ENCODE assay signal across 1 cellular context in the genomic region with DNA sequence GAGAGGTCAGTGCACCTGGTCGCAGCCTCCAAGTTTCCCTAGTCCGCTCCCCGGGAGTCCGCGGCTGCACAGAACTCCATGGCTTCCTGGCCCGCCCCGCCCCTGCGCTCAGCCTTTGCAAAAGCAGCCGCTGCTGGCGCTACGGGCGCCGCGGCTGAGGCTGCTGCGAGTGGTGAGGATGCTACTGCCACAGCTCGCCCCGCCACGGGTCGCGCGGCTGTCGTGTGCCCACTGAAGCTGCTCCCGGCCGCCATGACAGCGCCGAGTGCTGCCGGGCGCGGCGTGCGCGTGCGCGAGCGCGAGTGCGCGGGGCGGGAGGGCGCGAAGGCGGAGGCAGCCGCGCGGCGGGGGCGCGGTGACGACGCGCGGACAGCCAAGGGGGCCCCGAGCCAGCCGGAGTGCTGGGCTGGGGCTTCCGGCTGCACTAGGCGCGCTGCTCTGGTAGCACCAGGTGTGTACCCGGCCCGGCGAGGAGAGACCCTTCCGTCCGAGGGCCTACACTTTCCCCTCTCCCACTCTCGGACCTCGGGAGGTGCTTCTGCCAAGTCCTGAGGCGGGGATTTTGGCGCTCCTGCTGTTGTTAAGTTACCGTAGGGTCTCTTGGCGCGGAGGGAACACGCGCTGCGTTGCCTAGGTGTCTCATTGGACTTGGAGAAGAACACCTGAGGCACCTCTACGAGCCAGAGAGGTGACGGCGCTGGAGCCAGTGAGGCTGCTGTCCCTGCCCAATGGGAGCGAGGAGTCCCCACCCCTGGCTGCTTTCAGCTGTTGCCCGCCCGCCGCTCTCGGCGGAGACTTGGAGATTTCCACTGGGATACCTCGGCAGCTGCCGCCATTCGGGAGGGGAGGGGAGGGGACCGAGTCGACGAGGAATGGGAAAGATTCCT.
TF ChIP-seq lines count a peak whose summit lies in the region.

No MANE protein-coding gene starts in this region.

TF ChIP-seq in HEK293, 187 proteins besides CTCF, POLR2A, EP300 and RAD21 (continued from another document and continues in another):
- TF ChIP-seq, protein P1, sequence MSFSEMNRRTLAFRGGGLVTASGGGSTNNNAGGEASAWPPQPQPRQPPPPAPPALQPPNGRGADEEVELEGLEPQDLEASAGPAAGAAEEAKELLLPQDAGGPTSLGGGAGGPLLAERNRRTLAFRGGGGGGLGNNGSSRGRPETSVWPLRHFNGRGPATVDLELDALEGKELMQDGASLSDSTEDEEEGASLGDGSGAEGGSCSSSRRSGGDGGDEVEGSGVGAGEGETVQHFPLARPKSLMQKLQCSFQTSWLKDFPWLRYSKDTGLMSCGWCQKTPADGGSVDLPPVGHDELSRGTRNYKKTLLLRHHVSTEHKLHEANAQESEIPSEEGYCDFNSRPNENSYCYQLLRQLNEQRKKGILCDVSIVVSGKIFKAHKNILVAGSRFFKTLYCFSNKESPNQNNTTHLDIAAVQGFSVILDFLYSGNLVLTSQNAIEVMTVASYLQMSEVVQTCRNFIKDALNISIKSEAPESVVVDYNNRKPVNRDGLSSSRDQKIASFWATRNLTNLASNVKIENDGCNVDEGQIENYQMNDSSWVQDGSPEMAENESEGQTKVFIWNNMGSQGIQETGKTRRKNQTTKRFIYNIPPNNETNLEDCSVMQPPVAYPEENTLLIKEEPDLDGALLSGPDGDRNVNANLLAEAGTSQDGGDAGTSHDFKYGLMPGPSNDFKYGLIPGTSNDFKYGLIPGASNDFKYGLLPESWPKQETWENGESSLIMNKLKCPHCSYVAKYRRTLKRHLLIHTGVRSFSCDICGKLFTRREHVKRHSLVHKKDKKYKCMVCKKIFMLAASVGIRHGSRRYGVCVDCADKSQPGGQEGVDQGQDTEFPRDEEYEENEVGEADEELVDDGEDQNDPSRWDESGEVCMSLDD (tag by site-specific recombination; IDR thresholded peaks at IDR 0.05), result peak; percentile 37; the same call in 1 of the 2 replicates
- TF ChIP-seq KLF7 (tag by site-specific recombination; IDR thresholded peaks at IDR 0.05; ENCODE audit: borderline replicate concordance) (no peak), ZNF155 (tag by site-specific recombination; IDR thresholded peaks at IDR 0.05) (no peak), ZNF112 (tag by site-specific recombination; IDR thresholded peaks at IDR 0.05) (no peak), ZNF707 (tag by site-specific recombination; IDR thresholded peaks at IDR 0.05) (no peak), ZNF311 (tag by site-specific recombination; IDR thresholded peaks at IDR 0.05; ENCODE audit: borderline replicate concordance) (no peak), ZNF747 (tag by site-specific recombination; IDR thresholded peaks at IDR 0.05) (no peak), ZNF146 (tag by site-specific recombination; IDR thresholded peaks at IDR 0.05) (no peak), ZNF585B (tag by site-specific recombination; IDR thresholded peaks at IDR 0.05) (no peak), ZNF529 (tag by site-specific recombination; IDR thresholded peaks at IDR 0.05; ENCODE audit: insufficient replicate concordance) (no peak), GLI2 (tag by site-specific recombination; IDR thresholded peaks at IDR 0.05; ENCODE audit: borderline replicate concordance, low read depth) (no peak), IKZF3 (tag by site-specific recombination; IDR thresholded peaks at IDR 0.05) (peak; percentile 67; the same call in 1 of the 2 replicates), ZNF701 (tag by site-specific recombination; IDR thresholded peaks at IDR 0.05) (no peak), ZNF560 (tag by site-specific recombination; IDR thresholded peaks at IDR 0.05; ENCODE audit: borderline replicate concordance) (no peak), MZF1 (tag by site-specific recombination; IDR thresholded peaks at IDR 0.05; ENCODE audit: borderline replicate concordance) (0 out of 2 replicates have a peak, but pooled peaks have one; percentile 60), ZNF596 (tag by site-specific recombination; IDR thresholded peaks at IDR 0.05) (no peak), SP2 (tag by site-specific recombination; IDR thresholded peaks at IDR 0.05) (peak; percentile 29), ZNF292 (tag by site-specific recombination; IDR thresholded peaks at IDR 0.05; ENCODE audit: borderline replicate concordance, low read depth) (no peak), ZNF221 (tag by site-specific recombination; IDR thresholded peaks at IDR 0.05; ENCODE audit: borderline replicate concordance) (no peak), ZNF341 (tag by site-specific recombination; IDR thresholded peaks at IDR 0.05; ENCODE audit: low read depth) (peak; percentile 62), ZXDB (tag by site-specific recombination; IDR thresholded peaks at IDR 0.05) (peak; percentile 51), ZNF239 (tag by site-specific recombination; IDR thresholded peaks at IDR 0.05) (no peak), SETDB1 (IDR thresholded peaks at IDR 0.05; ENCODE audit: insufficient read length, low read length) (no peak), ZBTB1 (tag by site-specific recombination; IDR thresholded peaks at IDR 0.05) (no peak), ZNF114 (tag by site-specific recombination; IDR thresholded peaks at IDR 0.05) (no peak), ZNF473 (tag by site-specific recombination; IDR thresholded peaks at IDR 0.05) (no peak), ZNF416 (tag by site-specific recombination; IDR thresholded peaks at IDR 0.05) (no peak), ZNF335 (tag by site-specific recombination; conservative IDR thresholded peaks at IDR 0.05) (peak; percentile 69), GLIS1 (tag by site-specific recombination; IDR thresholded peaks at IDR 0.05) (peak; percentile 2; the same call in 1 of the 2 replicates), ZNF785 (tag by site-specific recombination; IDR thresholded peaks at IDR 0.05) (no peak), ZEB2 (tag by site-specific recombination; IDR thresholded peaks at IDR 0.05) (peak; percentile 83), ZNF132 (tag by site-specific recombination; IDR thresholded peaks at IDR 0.05; ENCODE audit: borderline replicate concordance) (no peak), ZNF530 (tag by site-specific recombination; IDR thresholded peaks at IDR 0.05; ENCODE audit: low read depth) (no peak), ZBTB20 (tag by site-specific recombination; IDR thresholded peaks at IDR 0.05) (peak; percentile 61; the same call in 1 of the 2 replicates), ZNF2 (tag by site-specific recombination; IDR thresholded peaks at IDR 0.05) (peak; percentile 15; the same call in 1 of the 2 replicates), ZNF654 (tag by site-specific recombination; IDR thresholded peaks at IDR 0.05; ENCODE audit: low read depth) (no peak), KLF8 (tag by site-specific recombination; IDR thresholded peaks at IDR 0.05) (peak; percentile 35; the same call in 1 of the 2 replicates), ZNF664 (tag by site-specific recombination; IDR thresholded peaks at IDR 0.05) (no peak)
- TF ChIP-seq, protein P2, sequence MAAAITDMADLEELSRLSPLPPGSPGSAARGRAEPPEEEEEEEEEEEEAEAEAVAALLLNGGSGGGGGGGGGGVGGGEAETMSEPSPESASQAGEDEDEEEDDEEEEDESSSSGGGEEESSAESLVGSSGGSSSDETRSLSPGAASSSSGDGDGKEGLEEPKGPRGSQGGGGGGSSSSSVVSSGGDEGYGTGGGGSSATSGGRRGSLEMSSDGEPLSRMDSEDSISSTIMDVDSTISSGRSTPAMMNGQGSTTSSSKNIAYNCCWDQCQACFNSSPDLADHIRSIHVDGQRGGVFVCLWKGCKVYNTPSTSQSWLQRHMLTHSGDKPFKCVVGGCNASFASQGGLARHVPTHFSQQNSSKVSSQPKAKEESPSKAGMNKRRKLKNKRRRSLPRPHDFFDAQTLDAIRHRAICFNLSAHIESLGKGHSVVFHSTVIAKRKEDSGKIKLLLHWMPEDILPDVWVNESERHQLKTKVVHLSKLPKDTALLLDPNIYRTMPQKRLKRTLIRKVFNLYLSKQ (tag by site-specific recombination; IDR thresholded peaks at IDR 0.05; ENCODE audit: borderline replicate concordance), result no peak
- TF ChIP-seq, protein P3, sequence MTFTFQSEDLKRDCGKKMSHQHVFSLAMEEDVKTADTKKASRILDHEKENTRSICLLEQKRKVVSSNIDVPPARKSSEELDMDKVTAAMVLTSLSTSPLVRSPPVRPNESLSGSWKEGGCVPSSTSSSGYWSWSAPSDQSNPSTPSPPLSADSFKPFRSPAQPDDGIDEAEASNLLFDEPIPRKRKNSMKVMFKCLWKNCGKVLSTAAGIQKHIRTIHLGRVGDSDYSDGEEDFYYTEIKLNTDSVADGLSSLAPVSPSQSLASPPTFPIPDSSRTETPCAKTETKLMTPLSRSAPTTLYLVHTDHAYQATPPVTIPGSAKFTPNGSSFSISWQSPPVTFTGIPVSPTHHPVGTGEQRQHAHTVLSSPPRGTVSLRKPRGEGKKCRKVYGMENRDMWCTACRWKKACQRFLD (tag by site-specific recombination; IDR thresholded peaks at IDR 0.05), result no peak
- TF ChIP-seq, protein P4, sequence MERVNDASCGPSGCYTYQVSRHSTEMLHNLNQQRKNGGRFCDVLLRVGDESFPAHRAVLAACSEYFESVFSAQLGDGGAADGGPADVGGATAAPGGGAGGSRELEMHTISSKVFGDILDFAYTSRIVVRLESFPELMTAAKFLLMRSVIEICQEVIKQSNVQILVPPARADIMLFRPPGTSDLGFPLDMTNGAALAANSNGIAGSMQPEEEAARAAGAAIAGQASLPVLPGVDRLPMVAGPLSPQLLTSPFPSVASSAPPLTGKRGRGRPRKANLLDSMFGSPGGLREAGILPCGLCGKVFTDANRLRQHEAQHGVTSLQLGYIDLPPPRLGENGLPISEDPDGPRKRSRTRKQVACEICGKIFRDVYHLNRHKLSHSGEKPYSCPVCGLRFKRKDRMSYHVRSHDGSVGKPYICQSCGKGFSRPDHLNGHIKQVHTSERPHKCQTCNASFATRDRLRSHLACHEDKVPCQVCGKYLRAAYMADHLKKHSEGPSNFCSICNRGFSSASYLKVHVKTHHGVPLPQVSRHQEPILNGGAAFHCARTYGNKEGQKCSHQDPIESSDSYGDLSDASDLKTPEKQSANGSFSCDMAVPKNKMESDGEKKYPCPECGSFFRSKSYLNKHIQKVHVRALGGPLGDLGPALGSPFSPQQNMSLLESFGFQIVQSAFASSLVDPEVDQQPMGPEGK (tag by site-specific recombination; IDR thresholded peaks at IDR 0.05), result peak; percentile 44
- TF ChIP-seq, protein P5, sequence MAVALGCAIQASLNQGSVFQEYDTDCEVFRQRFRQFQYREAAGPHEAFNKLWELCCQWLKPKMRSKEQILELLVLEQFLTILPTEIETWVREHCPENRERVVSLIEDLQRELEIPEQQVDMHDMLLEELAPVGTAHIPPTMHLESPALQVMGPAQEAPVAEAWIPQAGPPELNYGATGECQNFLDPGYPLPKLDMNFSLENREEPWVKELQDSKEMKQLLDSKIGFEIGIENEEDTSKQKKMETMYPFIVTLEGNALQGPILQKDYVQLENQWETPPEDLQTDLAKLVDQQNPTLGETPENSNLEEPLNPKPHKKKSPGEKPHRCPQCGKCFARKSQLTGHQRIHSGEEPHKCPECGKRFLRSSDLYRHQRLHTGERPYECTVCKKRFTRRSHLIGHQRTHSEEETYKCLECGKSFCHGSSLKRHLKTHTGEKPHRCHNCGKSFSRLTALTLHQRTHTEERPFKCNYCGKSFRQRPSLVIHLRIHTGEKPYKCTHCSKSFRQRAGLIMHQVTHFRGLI (tag by site-specific recombination; IDR thresholded peaks at IDR 0.05), result no peak
- TF ChIP-seq, protein P6, sequence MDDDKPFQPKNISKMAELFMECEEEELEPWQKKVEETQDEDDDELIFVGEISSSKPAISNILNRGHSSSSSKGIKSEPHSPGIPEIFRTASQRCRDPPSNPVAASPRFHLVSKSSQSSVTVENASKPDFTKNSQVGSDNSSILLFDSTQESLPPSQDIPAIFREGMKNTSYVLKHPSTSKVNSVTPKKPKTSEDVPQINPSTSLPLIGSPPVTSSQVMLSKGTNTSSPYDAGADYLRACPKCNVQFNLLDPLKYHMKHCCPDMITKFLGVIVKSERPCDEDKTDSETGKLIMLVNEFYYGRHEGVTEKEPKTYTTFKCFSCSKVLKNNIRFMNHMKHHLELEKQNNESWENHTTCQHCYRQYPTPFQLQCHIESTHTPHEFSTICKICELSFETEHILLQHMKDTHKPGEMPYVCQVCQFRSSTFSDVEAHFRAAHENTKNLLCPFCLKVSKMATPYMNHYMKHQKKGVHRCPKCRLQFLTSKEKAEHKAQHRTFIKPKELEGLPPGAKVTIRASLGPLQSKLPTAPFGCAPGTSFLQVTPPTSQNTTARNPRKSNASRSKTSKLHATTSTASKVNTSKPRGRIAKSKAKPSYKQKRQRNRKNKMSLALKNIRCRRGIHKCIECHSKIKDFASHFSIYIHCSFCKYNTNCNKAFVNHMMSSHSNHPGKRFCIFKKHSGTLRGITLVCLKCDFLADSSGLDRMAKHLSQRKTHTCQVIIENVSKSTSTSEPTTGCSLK (tag by site-specific recombination; IDR thresholded peaks at IDR 0.05), result no peak
- TF ChIP-seq, protein P7, sequence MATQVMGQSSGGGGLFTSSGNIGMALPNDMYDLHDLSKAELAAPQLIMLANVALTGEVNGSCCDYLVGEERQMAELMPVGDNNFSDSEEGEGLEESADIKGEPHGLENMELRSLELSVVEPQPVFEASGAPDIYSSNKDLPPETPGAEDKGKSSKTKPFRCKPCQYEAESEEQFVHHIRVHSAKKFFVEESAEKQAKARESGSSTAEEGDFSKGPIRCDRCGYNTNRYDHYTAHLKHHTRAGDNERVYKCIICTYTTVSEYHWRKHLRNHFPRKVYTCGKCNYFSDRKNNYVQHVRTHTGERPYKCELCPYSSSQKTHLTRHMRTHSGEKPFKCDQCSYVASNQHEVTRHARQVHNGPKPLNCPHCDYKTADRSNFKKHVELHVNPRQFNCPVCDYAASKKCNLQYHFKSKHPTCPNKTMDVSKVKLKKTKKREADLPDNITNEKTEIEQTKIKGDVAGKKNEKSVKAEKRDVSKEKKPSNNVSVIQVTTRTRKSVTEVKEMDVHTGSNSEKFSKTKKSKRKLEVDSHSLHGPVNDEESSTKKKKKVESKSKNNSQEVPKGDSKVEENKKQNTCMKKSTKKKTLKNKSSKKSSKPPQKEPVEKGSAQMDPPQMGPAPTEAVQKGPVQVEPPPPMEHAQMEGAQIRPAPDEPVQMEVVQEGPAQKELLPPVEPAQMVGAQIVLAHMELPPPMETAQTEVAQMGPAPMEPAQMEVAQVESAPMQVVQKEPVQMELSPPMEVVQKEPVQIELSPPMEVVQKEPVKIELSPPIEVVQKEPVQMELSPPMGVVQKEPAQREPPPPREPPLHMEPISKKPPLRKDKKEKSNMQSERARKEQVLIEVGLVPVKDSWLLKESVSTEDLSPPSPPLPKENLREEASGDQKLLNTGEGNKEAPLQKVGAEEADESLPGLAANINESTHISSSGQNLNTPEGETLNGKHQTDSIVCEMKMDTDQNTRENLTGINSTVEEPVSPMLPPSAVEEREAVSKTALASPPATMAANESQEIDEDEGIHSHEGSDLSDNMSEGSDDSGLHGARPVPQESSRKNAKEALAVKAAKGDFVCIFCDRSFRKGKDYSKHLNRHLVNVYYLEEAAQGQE (tag by site-specific recombination; IDR thresholded peaks at IDR 0.05), result no peak
- TF ChIP-seq, protein P8, sequence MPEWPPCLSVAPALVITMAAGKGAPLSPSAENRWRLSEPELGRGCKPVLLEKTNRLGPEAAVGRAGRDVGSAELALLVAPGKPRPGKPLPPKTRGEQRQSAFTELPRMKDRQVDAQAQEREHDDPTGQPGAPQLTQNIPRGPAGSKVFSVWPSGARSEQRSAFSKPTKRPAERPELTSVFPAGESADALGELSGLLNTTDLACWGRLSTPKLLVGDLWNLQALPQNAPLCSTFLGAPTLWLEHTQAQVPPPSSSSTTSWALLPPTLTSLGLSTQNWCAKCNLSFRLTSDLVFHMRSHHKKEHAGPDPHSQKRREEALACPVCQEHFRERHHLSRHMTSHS (tag by site-specific recombination; IDR thresholded peaks at IDR 0.05), result no peak
